Comparison of ENCODE assay signal across 21 cellular contexts in genomic region chr3:116836286-116836685, GRCh38.
A peak's percentile ranks its signal among the peaks of the same experiment; 100 is the strongest.
DNase-seq lines count a peak whose midpoint lies in the region; FAIRE-seq and TF ChIP-seq lines count a peak whose summit lies in the region.
"Had no signal": no experiment of that assay in that cellular context is flagged by ENCODE, and none has a peak within 500 bp of the region (broad histone marks: within the 10 kb centered on the region; RNA-seq: fewer than 3 reads in every experiment).

No MANE protein-coding gene starts in this region.

- H3K4me3 ChIP-seq in astrocyte (ENCODE audit: insufficient read depth, low read depth, low read length) (no peak overlapping the region), fibroblast of mammary gland (ENCODE audit: control insufficient read depth, low read depth, low read length) (no peak overlapping the region), right atrium auricular region (no peak overlapping the region)
- H3K4me3 ChIP-seq: Peyer's patch had no signal

- H3K27me3 ChIP-seq in astrocyte (ENCODE audit: insufficient read depth, low read length), result no peaks in the 10 kb centered on the region
- no peaks in the 10 kb centered on the region for H3K27me3 ChIP-seq in right atrium auricular region
- H3K27me3 ChIP-seq: BE2C, Peyer's patch had no signal

- DNase-seq in HT1080 (ENCODE audit: low read depth) (peak; percentile 1), astrocyte (ENCODE audit: low read depth) (peak; percentile 41), fibroblast of mammary gland (ENCODE audit: low read depth) (peak; percentile 58), stromal cell of bone marrow (ENCODE audit: low read depth) (peak; percentile 11), hepatic stellate cell (ENCODE audit: low spot score) (no peak), right atrium auricular region (ENCODE audit: low spot score) (no peak), NCI-H128 (lab: John Stamatoyannopoulos, UW; ENCODE audit: unreplicated experiment) (no peak), SHP77 (lab: John Stamatoyannopoulos, UW) (no peak)
- DNase-seq: BE2C; Calu3; CD4-positive, alpha-beta T cell; H7; KG1; NCI-H1048; NCI-H146; NCI-H2081 treated with DMSO at 0.1 percent for 48 hours; NCI-H510A treated with DMSO at 0.1 percent for 48 hours; NCI-H82; Peyer's patch; Right ventricle myocardium superior had no signal

- H3K9me3 ChIP-seq in astrocyte (ENCODE audit: insufficient read depth, low read depth, low read length) (no peaks in the 10 kb centered on the region), right atrium auricular region (no peaks in the 10 kb centered on the region)
- H3K9me3 ChIP-seq: BE2C, Peyer's patch had no signal

- H4K20me1 ChIP-seq in astrocyte (ENCODE audit: insufficient read depth, low read length), result no peaks in the 10 kb centered on the region

- no peak for FAIRE-seq in astrocyte (lab: Jason Lieb, UNC)

- H3K4me1 ChIP-seq in astrocyte (ENCODE audit: insufficient read depth, low read length), result peaks cover 5% of the 10 kb centered on the region
- H3K4me1 ChIP-seq in right atrium auricular region, result no peaks in the 10 kb centered on the region
- H3K4me1 ChIP-seq: Peyer's patch had no signal

- H3K4me3 Mint-ChIP-seq in astrocyte (ENCODE audit: unreplicated experiment), result no peak overlapping the region
- H3K4me3 Mint-ChIP-seq: CD4-positive, alpha-beta T cell had no signal

- no peak overlapping the region for H2AFZ ChIP-seq in astrocyte (ENCODE audit: low read depth, low read length)

- no peak overlapping the region for H3K27ac ChIP-seq in astrocyte (ENCODE audit: low read depth, low read length)
- H3K27ac ChIP-seq in right atrium auricular region, result no peak overlapping the region
- H3K27ac ChIP-seq: HL-60, Peyer's patch had no signal

- no peak overlapping the region for H3K4me2 ChIP-seq in astrocyte (ENCODE audit: low read length)

- no peaks in the 10 kb centered on the region for H3K36me3 Mint-ChIP-seq in astrocyte (ENCODE audit: low read depth, unreplicated experiment)

- H3K27me3 Mint-ChIP-seq in astrocyte (ENCODE audit: low read depth, unreplicated experiment), result no peaks in the 10 kb centered on the region
- H3K27me3 Mint-ChIP-seq: CD4-positive, alpha-beta T cell had no signal

- TF ChIP-seq CTCF in astrocyte (IDR thresholded peaks at IDR 0.05; ENCODE audit: insufficient read depth, low read depth, low read length) (no peak), fibroblast of mammary gland (conservative IDR thresholded peaks at IDR 0.05; ENCODE audit: control insufficient read depth, insufficient read depth, low read depth, low read length) (no peak), right atrium auricular region (IDR thresholded peaks at IDR 0.05) (no peak)

- H3K79me2 ChIP-seq in astrocyte (ENCODE audit: insufficient read depth, low read length), result no peaks in the 10 kb centered on the region

- H3K9ac ChIP-seq in astrocyte (ENCODE audit: low read length), result no peak overlapping the region

- H3K36me3 ChIP-seq in astrocyte (ENCODE audit: insufficient read depth, low read length), result no peaks in the 10 kb centered on the region
- no peaks in the 10 kb centered on the region for H3K36me3 ChIP-seq in right atrium auricular region
- H3K36me3 ChIP-seq: BE2C, Peyer's patch had no signal

- no peaks in the 10 kb centered on the region for H3K9me3 Mint-ChIP-seq in astrocyte (ENCODE audit: unreplicated experiment)
- H3K9me3 Mint-ChIP-seq: CD4-positive, alpha-beta T cell had no signal

- peaks cover 10% of the 10 kb centered on the region for H3K4me1 Mint-ChIP-seq in astrocyte (ENCODE audit: low read depth, unreplicated experiment)

- no peak overlapping the region for H3K27ac Mint-ChIP-seq in astrocyte (ENCODE audit: unreplicated experiment)
- H3K27ac Mint-ChIP-seq: CD4-positive, alpha-beta T cell had no signal

Comparison
In these comparisons a context has a peak if more than half of its experiments do, and no peak if none do; other contexts are left out.
1. DNase-seq: peak in HT1080 (single experiment), astrocyte (single experiment), fibroblast of mammary gland (single experiment) and stromal cell of bone marrow (single experiment); none in hepatic stellate cell (single experiment), right atrium auricular region (single experiment), NCI-H128 (single experiment) and SHP77 (0 of 2).